In genomic region chr6:33678932-33679478, GRCh38 we compare ENCODE assay signal across 21 cellular contexts. TPM values are rescaled to one million over a fixed set of nuclear protein-coding genes. Genes with fewer than 3 reads are reported as not detected.
DNase-seq lines count a peak whose midpoint lies in the region; ATAC-seq and TF ChIP-seq lines count a peak whose summit lies in the region.
"Had no signal": no experiment of that assay in that cellular context is flagged by ENCODE, and none has a peak within 500 bp of the region (broad histone marks: within the 10 kb centered on the region; RNA-seq: fewer than 3 reads in every experiment).

No MANE protein-coding gene starts in this region.

- H3K36me3 ChIP-seq in osteoblast (ENCODE audit: insufficient read depth, low read length) = peaks cover 31% of the 10 kb centered on the region
- H3K36me3 ChIP-seq in colonic mucosa = peaks cover 23% of the 10 kb centered on the region

- no peak overlapping the region for H3K4me3 Mint-ChIP-seq in activated CD8-positive, alpha-beta T cell treated with anti-CD3 and anti-CD28 coated beads, Interleukin-2, amount 10 ng/mL, durations not matched to agents 7 days and 5 days
- H3K4me3 Mint-ChIP-seq in activated CD8-positive, alpha-beta T cell treated with anti-CD3 and anti-CD28 coated beads for 36 hours = no peak overlapping the region
- no peak overlapping the region for H3K4me3 Mint-ChIP-seq in central memory CD8-positive, alpha-beta T cell
- H3K4me3 Mint-ChIP-seq: CD4-positive, alpha-beta T cell; GM23338 had no signal

- H3K27me3 ChIP-seq in osteoblast (ENCODE audit: insufficient read depth, low read length) = no peaks in the 10 kb centered on the region
- H3K27me3 ChIP-seq in colonic mucosa = no peaks in the 10 kb centered on the region
- H3K27me3 ChIP-seq: MG63, Peyer's patch had no signal

- no peaks in the 10 kb centered on the region for H3K27me3 Mint-ChIP-seq in activated CD8-positive, alpha-beta T cell treated with anti-CD3 and anti-CD28 coated beads, Interleukin-2, amount 10 ng/mL, durations not matched to agents 7 days and 5 days (ENCODE audit: low read depth)
- H3K27me3 Mint-ChIP-seq in activated CD8-positive, alpha-beta T cell treated with anti-CD3 and anti-CD28 coated beads for 36 hours = no peaks in the 10 kb centered on the region
- no peaks in the 10 kb centered on the region for H3K27me3 Mint-ChIP-seq in central memory CD8-positive, alpha-beta T cell
- H3K27me3 Mint-ChIP-seq: CD4-positive, alpha-beta T cell had no signal

- H4K20me1 ChIP-seq in osteoblast (ENCODE audit: insufficient read depth, low read length) = no peaks in the 10 kb centered on the region

- TF ChIP-seq CTCF in activated CD8-positive, alpha-beta T cell treated with anti-CD3 and anti-CD28 coated beads for 36 hours (IDR thresholded peaks at IDR 0.05) = no peak
- TF ChIP-seq CTCF in osteoblast (IDR thresholded peaks at IDR 0.05; ENCODE audit: extremely low read depth, low read depth, low read length) (no peak), colonic mucosa (IDR thresholded peaks at IDR 0.05) (no peak)

- no peaks in the 10 kb centered on the region for H3K9me3 ChIP-seq in osteoblast (ENCODE audit: low read depth, low read length)
- no peaks in the 10 kb centered on the region for H3K9me3 ChIP-seq in colonic mucosa
- H3K9me3 ChIP-seq: HAP-1, MG63, Peyer's patch, SK-N-SH had no signal

- CTCF ChIA-PET in activated CD8-positive, alpha-beta T cell treated with anti-CD3 and anti-CD28 coated beads, Interleukin-2, amount 10 ng/mL, durations not matched to agents 7 days and 5 days (lab: Charles Lee) = no interaction called here
- CTCF ChIA-PET in activated CD8-positive, alpha-beta T cell treated with anti-CD3 and anti-CD28 coated beads for 36 hours (lab: Charles Lee) = no interaction called here

- intact Hi-C loops in activated CD8-positive, alpha-beta T cell treated with anti-CD3 and anti-CD28 coated beads for 36 hours (cut with micrococcal nuclease) = no loop called here
- intact Hi-C loops in Right ventricle myocardium inferior (cut with DNase I) = no loop called here
- intact Hi-C loops in colonic mucosa (cut with DNase I) = no loop called here

- H3K79me2 ChIP-seq in osteoblast (ENCODE audit: insufficient read depth, low read length) = no peaks in the 10 kb centered on the region

- H3K9me3 Mint-ChIP-seq in activated CD8-positive, alpha-beta T cell treated with anti-CD3 and anti-CD28 coated beads, Interleukin-2, amount 10 ng/mL, durations not matched to agents 7 days and 5 days (ENCODE audit: insufficient read depth) = no peaks in the 10 kb centered on the region
- H3K9me3 Mint-ChIP-seq in activated CD8-positive, alpha-beta T cell treated with anti-CD3 and anti-CD28 coated beads for 36 hours = no peaks in the 10 kb centered on the region
- H3K9me3 Mint-ChIP-seq in central memory CD8-positive, alpha-beta T cell = no peaks in the 10 kb centered on the region
- H3K9me3 Mint-ChIP-seq: CD4-positive, alpha-beta T cell; GM23338 had no signal

- ATAC-seq in activated CD8-positive, alpha-beta T cell treated with anti-CD3 and anti-CD28 coated beads, Interleukin-2, amount 10 ng/mL, durations not matched to agents 7 days and 5 days = no peak
- ATAC-seq in activated CD8-positive, alpha-beta T cell treated with anti-CD3 and anti-CD28 coated beads for 36 hours = no peak
- ATAC-seq in central memory CD8-positive, alpha-beta T cell (replicated peaks; ENCODE audit: extremely low read depth, poor library complexity, severe bottlenecking) = no peak
- ATAC-seq in Right ventricle myocardium inferior = no peak
- ATAC-seq: GM23338 had no signal

- DNase-seq in activated CD8-positive, alpha-beta T cell treated with anti-CD3 and anti-CD28 coated beads, Interleukin-2, amount 10 ng/mL, durations not matched to agents 7 days and 5 days = no peak
- no peak for DNase-seq in activated CD8-positive, alpha-beta T cell treated with anti-CD3 and anti-CD28 coated beads for 36 hours
- no peak for DNase-seq in central memory CD8-positive, alpha-beta T cell (ENCODE audit: low spot score in 2 of 2)
- DNase-seq in osteoblast (ENCODE audit: insufficient read length, low spot score, missing footprints) = peak; percentile 67
- no peak for DNase-seq in DMS53 treated with DMSO at 0.1 percent for 48 hours (lab: John Stamatoyannopoulos, UW; ENCODE audit: unreplicated experiment)
- no peak for DNase-seq in Right ventricle myocardium inferior (ENCODE audit: missing footprints)
- no peak for DNase-seq in colonic mucosa
- DNase-seq: CD4-positive, alpha-beta T cell; KG1; MG63; NCI-H1105 treated with DMSO at 0.1 percent for 48 hours; NCI-H146; NCI-H2081; NCI-H2227 treated with DMSO at 0.1 percent for 48 hours; NCI-H526 treated with DMSO at 0.1 percent for 48 hours; OCI-M1; Peyer's patch; SK-N-SH had no signal

- H3K27ac Mint-ChIP-seq in activated CD8-positive, alpha-beta T cell treated with anti-CD3 and anti-CD28 coated beads, Interleukin-2, amount 10 ng/mL, durations not matched to agents 7 days and 5 days = peak overlapping the region; percentile 36
- H3K27ac Mint-ChIP-seq in activated CD8-positive, alpha-beta T cell treated with anti-CD3 and anti-CD28 coated beads for 36 hours = no peak overlapping the region
- H3K27ac Mint-ChIP-seq in central memory CD8-positive, alpha-beta T cell (ENCODE audit: low read depth) = peak overlapping the region; percentile 4
- H3K27ac Mint-ChIP-seq: CD4-positive, alpha-beta T cell; GM23338 had no signal

- H2AFZ ChIP-seq in osteoblast (ENCODE audit: low read length) = no peak overlapping the region
- H2AFZ ChIP-seq: GM23338 had no signal

- H3K36me3 Mint-ChIP-seq in activated CD8-positive, alpha-beta T cell treated with anti-CD3 and anti-CD28 coated beads, Interleukin-2, amount 10 ng/mL, durations not matched to agents 7 days and 5 days (ENCODE audit: low read depth) = peaks cover 62% of the 10 kb centered on the region
- H3K36me3 Mint-ChIP-seq in activated CD8-positive, alpha-beta T cell treated with anti-CD3 and anti-CD28 coated beads for 36 hours (ENCODE audit: low read depth) = peaks cover 62% of the 10 kb centered on the region
- H3K36me3 Mint-ChIP-seq in central memory CD8-positive, alpha-beta T cell (ENCODE audit: insufficient read depth) = peaks cover 38% of the 10 kb centered on the region

- H3K9ac ChIP-seq in colonic mucosa (ENCODE audit: low read depth in 2 of 2, low read length in 2 of 2) = no peak overlapping the region
- H3K9ac ChIP-seq: SK-N-SH had no signal

- H3K27ac ChIP-seq in osteoblast (ENCODE audit: low read depth, low read length) (no peak overlapping the region), colonic mucosa (no peak overlapping the region)
- H3K27ac ChIP-seq: 22Rv1, Peyer's patch had no signal

- H3K4me3 ChIP-seq in osteoblast (ENCODE audit: insufficient read depth, low read length) = no peak overlapping the region
- H3K4me3 ChIP-seq in colonic mucosa = no peak overlapping the region
- H3K4me3 ChIP-seq: GM23338, HAP-1, MG63, Peyer's patch had no signal

- peaks cover 19% of the 10 kb centered on the region for H3K4me1 Mint-ChIP-seq in activated CD8-positive, alpha-beta T cell treated with anti-CD3 and anti-CD28 coated beads, Interleukin-2, amount 10 ng/mL, durations not matched to agents 7 days and 5 days (ENCODE audit: low read depth)
- H3K4me1 Mint-ChIP-seq in activated CD8-positive, alpha-beta T cell treated with anti-CD3 and anti-CD28 coated beads for 36 hours (ENCODE audit: low read depth) = peaks cover 17% of the 10 kb centered on the region
- no peaks in the 10 kb centered on the region for H3K4me1 Mint-ChIP-seq in central memory CD8-positive, alpha-beta T cell
- H3K4me1 Mint-ChIP-seq: GM23338 had no signal

- no peak overlapping the region for H3K4me2 ChIP-seq in osteoblast (ENCODE audit: insufficient read depth, low read length)
- H3K4me2 ChIP-seq: GM23338, SK-N-SH had no signal

- POLR2A ChIA-PET in activated CD8-positive, alpha-beta T cell treated with anti-CD3 and anti-CD28 coated beads, Interleukin-2, amount 10 ng/mL, durations not matched to agents 7 days and 5 days (lab: Charles Lee) = interaction anchor here (0.6 kb wide), 1 partner anchor 183 kb away, joined by 3 read pairs; no protein-coding TSS in a partner anchor
- POLR2A ChIA-PET in activated CD8-positive, alpha-beta T cell treated with anti-CD3 and anti-CD28 coated beads for 36 hours (lab: Charles Lee) = no interaction called here

- H3K4me1 ChIP-seq in osteoblast (ENCODE audit: insufficient read depth, low read length) (peaks cover 26% of the 10 kb centered on the region), colonic mucosa (no peaks in the 10 kb centered on the region)
- H3K4me1 ChIP-seq: HAP-1, Peyer's patch had no signal

RNA-seq across cellular contexts. Expression of gene UQCC2, which starts 32.5 kb away (rescaled TPM):
- total RNA-seq in activated CD8-positive, alpha-beta T cell treated with anti-CD3 and anti-CD28 coated beads, Interleukin-2, amount 10 ng/mL, durations not matched to agents 7 days and 5 days = 10 to 100 TPM; 88.1 to 89.6 TPM
- 100 to 1,000 TPM; 127 to 128 TPM for total RNA-seq in activated CD8-positive, alpha-beta T cell treated with anti-CD3 and anti-CD28 coated beads for 36 hours
- total RNA-seq in osteoblast (15.2 and 20.0 TPM in 2 replicates), Right ventricle myocardium inferior (215 TPM), colonic mucosa (10 to 100 TPM; 45.0 to 81.7 TPM)

RNA-seq across cellular contexts. Expression of gene ITPR3, which starts 57.9 kb away (rescaled TPM):
- total RNA-seq in activated CD8-positive, alpha-beta T cell treated with anti-CD3 and anti-CD28 coated beads, Interleukin-2, amount 10 ng/mL, durations not matched to agents 7 days and 5 days = 10 to 100 TPM; 57.8 to 59.3 TPM
- 10 to 100 TPM; 36.6 to 38.0 TPM for total RNA-seq in activated CD8-positive, alpha-beta T cell treated with anti-CD3 and anti-CD28 coated beads for 36 hours
- total RNA-seq in osteoblast = 46.7 and 52.2 TPM in 2 replicates
- total RNA-seq in Right ventricle myocardium inferior = 8.0 TPM
- 100 to 1,000 TPM in 1 of 2 donors, 10 to 100 TPM in 1; 86.2 to 119 TPM for total RNA-seq in colonic mucosa
